Comparison of ENCODE assay signal across 26 cellular contexts in genomic region chr13:48965736-48966135, GRCh38.
"Had no signal": no experiment of that assay in that cellular context is flagged by ENCODE, and none has a peak within 500 bp of the region (broad histone marks: within the 10 kb centered on the region; RNA-seq: fewer than 3 reads in every experiment).

No MANE protein-coding gene starts in this region.

- DNase-seq: stimulated activated CD4-positive, alpha-beta T cell treated with anti-CD3 and anti-CD28 coated beads, Interleukin-2, amount 100 ng/mL, for 48 hours; stimulated activated CD4-positive, alpha-beta T cell treated with anti-CD3 and anti-CD28 coated beads, Interleukin-4, amount 100 ng/mL, for 1 hour; stimulated activated CD4-positive, alpha-beta T cell treated with anti-CD3 and anti-CD28 coated beads, Interleukin-4, amount 100 ng/mL, for 24 hours; stimulated activated CD4-positive, alpha-beta T cell treated with anti-CD3 and anti-CD28 coated beads, Interleukin-4, amount 100 ng/mL, for 4 hours; stimulated activated CD8-positive, alpha-beta memory T cell treated with anti-CD3 and anti-CD28 coated beads, Interleukin-4, amount 100 ng/mL, for 48 hours; stimulated activated naive B cell treated with anti-CD40 and anti-IgM and Interleukin-4, amounts not matched to agents 10 μg/mL and 1 μg/mL and 100 μg/mL, for 72 hours; stimulated activated naive CD4-positive, alpha-beta T cell; stimulated activated naive CD4-positive, alpha-beta T cell treated with Interleukin-2 at 50 U/mL for 16 hours; stimulated activated naive CD8-positive, alpha-beta T cell treated with anti-CD3 and anti-CD28 coated beads, Interleukin-15, amount 100 ng/mL, for 72 hours; stimulated activated naive CD8-positive, alpha-beta T cell treated with anti-CD3 and anti-CD28 coated beads, Interleukin-15, Interleukin-2, amounts not matched to agents 100 U/mL and 50 U/mL, for 24 hours; stomach; substantia nigra; testis; thyroid gland; tibial artery; transverse colon; upper lobe of left lung; uterus had no signal

- H3K36me3 ChIP-seq: stomach, suprapubic skin, thoracic aorta, thyroid gland, tibial artery, tibial nerve, transverse colon, upper lobe of left lung, uterus, vagina had no signal

- H3K27me3 ChIP-seq: stomach, suprapubic skin, testis, thyroid gland, tibial artery, transverse colon, upper lobe of left lung, uterus, vagina had no signal

- H3K4me1 ChIP-seq: stomach, suprapubic skin, testis, thyroid gland, tibial artery, tibial nerve, transverse colon, upper lobe of left lung, uterus, vagina had no signal

- H3K27me3 Mint-ChIP-seq: stimulated activated memory B cell treated with anti-CD40 and anti-IgM and Interleukin-4, amounts not matched to agents 10 μg/mL and 1 μg/mL and 100 μg/mL, for 72 hours; stimulated activated naive B cell treated with anti-CD40 and anti-IgM and Interleukin-4, amounts not matched to agents 10 μg/mL and 1 μg/mL and 100 μg/mL, for 72 hours; stimulated activated naive CD8-positive, alpha-beta T cell treated with anti-CD3 and anti-CD28 coated beads, Interleukin-15, amount 100 ng/mL, for 72 hours; stimulated activated naive CD8-positive, alpha-beta T cell treated with anti-CD3 and anti-CD28 coated beads, Interleukin-15, Interleukin-2, amounts not matched to agents 100 ng/mL and 50 ng/mL, for 24 hours; type B pancreatic cell had no signal

- H3K9me3 Mint-ChIP-seq: stimulated activated effector memory CD8-positive, alpha-beta T cell treated with anti-CD3 and anti-CD28 coated beads, Interleukin-12 subunit alpha, Interleukin-12 subunit beta, amount 100 ng/mL, for 72 hours; stimulated activated memory B cell treated with anti-CD40 and anti-IgM and Interleukin-4, amounts not matched to agents 10 μg/mL and 1 μg/mL and 100 μg/mL, for 72 hours; stimulated activated naive B cell treated with anti-CD40 and anti-IgM and Interleukin-4, amounts not matched to agents 10 μg/mL and 1 μg/mL and 100 μg/mL, for 72 hours; stimulated activated naive CD8-positive, alpha-beta T cell treated with anti-CD3 and anti-CD28 coated beads, Interleukin-15, Interleukin-2, amounts not matched to agents 100 ng/mL and 50 ng/mL, for 24 hours had no signal

- ATAC-seq: stimulated activated effector memory CD8-positive, alpha-beta T cell treated with anti-CD3 and anti-CD28 coated beads, Interleukin-12 subunit alpha, Interleukin-12 subunit beta, amount 100 ng/mL, for 72 hours; stimulated activated memory B cell treated with anti-CD40 and anti-IgM and Interleukin-4, amounts not matched to agents 10 μg/mL and 1 μg/mL and 100 μg/mL, for 72 hours; stimulated activated naive B cell treated with anti-CD40 and anti-IgM and Interleukin-4, amounts not matched to agents 10 μg/mL and 1 μg/mL and 100 μg/mL, for 72 hours; stimulated activated naive CD8-positive, alpha-beta T cell treated with anti-CD3 and anti-CD28 coated beads, Interleukin-15, amount 100 ng/mL, for 72 hours; stimulated activated naive CD8-positive, alpha-beta T cell treated with anti-CD3 and anti-CD28 coated beads, Interleukin-15, Interleukin-2, amounts not matched to agents 100 U/mL and 50 U/mL, for 24 hours had no signal

- H3K36me3 Mint-ChIP-seq: stimulated activated effector memory CD8-positive, alpha-beta T cell treated with anti-CD3 and anti-CD28 coated beads, Interleukin-12 subunit alpha, Interleukin-12 subunit beta, amount 100 ng/mL, for 72 hours; stimulated activated memory B cell treated with anti-CD40 and anti-IgM and Interleukin-4, amounts not matched to agents 10 μg/mL and 1 μg/mL and 100 μg/mL, for 72 hours; stimulated activated naive B cell treated with anti-CD40 and anti-IgM and Interleukin-4, amounts not matched to agents 10 μg/mL and 1 μg/mL and 100 μg/mL, for 72 hours; type B pancreatic cell had no signal

- H3K27ac Mint-ChIP-seq: stimulated activated effector memory CD8-positive, alpha-beta T cell treated with anti-CD3 and anti-CD28 coated beads, Interleukin-12 subunit alpha, Interleukin-12 subunit beta, amount 100 ng/mL, for 72 hours; stimulated activated memory B cell treated with anti-CD40 and anti-IgM and Interleukin-4, amounts not matched to agents 10 μg/mL and 1 μg/mL and 100 μg/mL, for 72 hours; stimulated activated naive B cell treated with anti-CD40 and anti-IgM and Interleukin-4, amounts not matched to agents 10 μg/mL and 1 μg/mL and 100 μg/mL, for 72 hours; stimulated activated naive CD8-positive, alpha-beta T cell treated with anti-CD3 and anti-CD28 coated beads, Interleukin-15, amount 100 ng/mL, for 72 hours; stimulated activated naive CD8-positive, alpha-beta T cell treated with anti-CD3 and anti-CD28 coated beads, Interleukin-15, Interleukin-2, amounts not matched to agents 100 ng/mL and 50 ng/mL, for 24 hours; type B pancreatic cell had no signal

- H3K4me3 Mint-ChIP-seq: stimulated activated effector memory CD8-positive, alpha-beta T cell treated with anti-CD3 and anti-CD28 coated beads, Interleukin-12 subunit alpha, Interleukin-12 subunit beta, amount 100 ng/mL, for 72 hours; stimulated activated memory B cell treated with anti-CD40 and anti-IgM and Interleukin-4, amounts not matched to agents 10 μg/mL and 1 μg/mL and 100 μg/mL, for 72 hours; stimulated activated naive B cell treated with anti-CD40 and anti-IgM and Interleukin-4, amounts not matched to agents 10 μg/mL and 1 μg/mL and 100 μg/mL, for 72 hours; stimulated activated naive CD8-positive, alpha-beta T cell treated with anti-CD3 and anti-CD28 coated beads, Interleukin-15, amount 100 ng/mL, for 72 hours; stimulated activated naive CD8-positive, alpha-beta T cell treated with anti-CD3 and anti-CD28 coated beads, Interleukin-15, Interleukin-2, amounts not matched to agents 100 ng/mL and 50 ng/mL, for 24 hours; type B pancreatic cell had no signal

- H3K4me3 ChIP-seq: stomach, suprapubic skin, testis, thoracic aorta, thyroid gland, tibial artery, tibial nerve, transverse colon, upper lobe of left lung, uterus, vagina had no signal

- H3K27ac ChIP-seq: stomach, suprapubic skin, testis, thoracic aorta, thyroid gland, tibial artery, tibial nerve, transverse colon, upper lobe of left lung, uterus, vagina had no signal

- H3K4me1 Mint-ChIP-seq: stimulated activated naive CD8-positive, alpha-beta T cell treated with anti-CD3 and anti-CD28 coated beads, Interleukin-15, amount 100 ng/mL, for 72 hours had no signal

- H3K9me3 ChIP-seq: stomach, suprapubic skin, testis, thoracic aorta, thyroid gland, tibial artery, tibial nerve, transverse colon, upper lobe of left lung, uterus, vagina had no signal
